ENCODE assay signal across 14 cellular contexts in the genomic region with DNA sequence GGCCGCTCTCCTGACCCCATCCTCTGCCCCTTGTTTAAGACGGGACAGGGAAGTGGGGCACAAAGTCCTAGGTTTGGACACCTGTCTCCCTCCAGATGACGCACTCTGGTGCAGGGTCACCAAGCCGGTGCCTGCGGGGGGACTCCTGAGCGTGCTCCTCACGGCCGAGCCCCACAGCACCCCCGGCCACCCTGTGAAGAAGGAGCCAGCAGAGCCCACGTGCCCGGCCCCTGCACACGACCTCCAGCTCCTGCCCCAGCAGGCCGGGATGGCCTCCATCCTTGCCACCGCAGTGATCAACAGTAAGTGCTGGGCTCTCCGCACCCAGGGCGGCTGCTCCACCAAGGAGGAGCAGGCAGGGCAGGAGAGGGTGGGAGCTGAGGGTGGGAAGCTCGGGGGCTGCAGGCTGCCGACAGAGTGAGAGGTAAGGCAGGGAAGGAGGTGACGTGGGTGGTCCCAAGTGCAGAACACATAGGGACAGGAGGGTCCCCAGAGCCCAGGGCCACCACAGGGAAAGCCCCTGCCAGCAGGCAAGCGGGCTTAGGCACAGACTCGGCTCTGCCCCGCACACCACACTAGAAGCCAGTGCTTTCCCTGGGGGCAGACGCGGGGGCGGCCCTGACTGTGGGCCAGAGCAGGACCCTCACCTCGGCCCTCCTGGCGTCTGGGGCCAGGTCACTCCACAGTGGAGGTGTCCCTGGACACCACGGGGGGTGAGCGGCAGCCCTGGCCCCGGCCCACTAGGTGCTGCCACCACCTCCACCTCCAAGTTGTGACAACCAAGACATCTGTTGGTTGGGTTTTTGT. TPM values are rescaled to one million over a fixed set of nuclear protein-coding genes. Genes with fewer than 3 reads are reported as not detected.
A peak's percentile ranks its signal among the peaks of the same experiment; 100 is the strongest.
DNase-seq lines count a peak whose midpoint lies in the region; FAIRE-seq and TF ChIP-seq lines count a peak whose summit lies in the region.
"Had no signal": no experiment of that assay in that cellular context is flagged by ENCODE, and none has a peak within 500 bp of the region (broad histone marks: within the 10 kb centered on the region; RNA-seq: fewer than 3 reads in every experiment).

No MANE protein-coding gene starts in this region.

- H3K4me2 ChIP-seq in mesenchymal stem cell (ENCODE audit: low read length, poor library complexity, severe bottlenecking) = no peak overlapping the region

- H3K4me3 Mint-ChIP-seq in activated CD4-positive, alpha-beta T cell treated with anti-CD3 and anti-CD28 coated beads, Interleukin-2, amount 10 ng/mL, durations not matched to agents 7 days and 5 days = no peak overlapping the region
- H3K4me3 Mint-ChIP-seq in type B pancreatic cell (no peak overlapping the region), endodermal cell (no peak overlapping the region)
- H3K4me3 Mint-ChIP-seq: CD14-positive monocyte had no signal

- H4K91ac ChIP-seq in mesenchymal stem cell (ENCODE audit: low read length) = no peak overlapping the region

- H3K4me1 ChIP-seq in SJSA1 (replicated peaks) (peaks cover 49% of the 10 kb centered on the region), mesenchymal stem cell (ENCODE audit: control insufficient read depth, insufficient read depth, low read depth, low read length) (peaks cover 19% of the 10 kb centered on the region), endodermal cell (ENCODE audit: control insufficient read depth, insufficient read depth, low read length) (peaks cover 18% of the 10 kb centered on the region)

- H3K4me1 Mint-ChIP-seq in activated CD4-positive, alpha-beta T cell treated with anti-CD3 and anti-CD28 coated beads, Interleukin-2, amount 10 ng/mL, durations not matched to agents 7 days and 5 days = peaks cover 3% of the 10 kb centered on the region
- peaks cover 13% of the 10 kb centered on the region for H3K4me1 Mint-ChIP-seq in type B pancreatic cell (ENCODE audit: unreplicated experiment)
- peaks cover 2% of the 10 kb centered on the region for H3K4me1 Mint-ChIP-seq in endodermal cell
- H3K4me1 Mint-ChIP-seq: CD14-positive monocyte had no signal

- no peak for FAIRE-seq in D721Med (lab: Jason Lieb, UNC)
- FAIRE-seq: HTR-8/SVneo, RCC 7860 had no signal

- H3K27me3 ChIP-seq in SJSA1 (replicated peaks) = no peaks in the 10 kb centered on the region
- peaks cover 0 to 16% of the 10 kb centered on the region in 2 experiments for H3K27me3 ChIP-seq in mesenchymal stem cell (ENCODE audit: control insufficient read depth in 1 of 2, insufficient read depth in 1 of 2, low read length in 2 of 2)
- no peaks in the 10 kb centered on the region for H3K27me3 ChIP-seq in endodermal cell (ENCODE audit: control insufficient read depth, insufficient read depth, low read length, poor library complexity, severe bottlenecking)

- H2BK120ac ChIP-seq in mesenchymal stem cell (ENCODE audit: low read depth, low read length) = no peak overlapping the region

- POLR2A ChIA-PET in activated CD4-positive, alpha-beta T cell treated with anti-CD3 and anti-CD28 coated beads, Interleukin-2, amount 10 ng/mL, durations not matched to agents 7 days and 5 days (lab: Charles Lee) = no interaction called here

- no peak overlapping the region for H2BK15ac ChIP-seq in mesenchymal stem cell (ENCODE audit: low read depth, poor library complexity, severe bottlenecking)

- H2AFZ ChIP-seq in mesenchymal stem cell (ENCODE audit: low read depth, low read length) = no peak overlapping the region

- H2BK12ac ChIP-seq in mesenchymal stem cell (ENCODE audit: low read length in 2 of 2) = no peak overlapping the region

- H3K14ac ChIP-seq in mesenchymal stem cell (ENCODE audit: low read length in 2 of 2) = no peak overlapping the region

- no peak for DNase-seq in activated CD4-positive, alpha-beta T cell treated with anti-CD3 and anti-CD28 coated beads, Interleukin-2, amount 10 ng/mL, durations not matched to agents 7 days and 5 days
- no peak for DNase-seq in activated CD4-positive, alpha-beta T cell treated with anti-CD3 and anti-CD28 coated beads, Interleukin-2, amount 50 U/mL, for 1 hour
- DNase-seq in SJSA1 (ENCODE audit: low read depth in 1 of 2, low spot score in 2 of 2) = no peak
- no peak for DNase-seq in mesenchymal stem cell
- no peak for DNase-seq in type B pancreatic cell (ENCODE audit: extremely low spot score, unreplicated experiment)
- DNase-seq in D721Med (ENCODE audit: insufficient read length, low spot score) = no peak
- DNase-seq in endodermal cell = no peak
- DNase-seq: DMS79, NCI-H2029, NCI-H345, NCI-H524 treated with DMSO at 0.1 percent for 48 hours had no signal

- H3K9me3 Mint-ChIP-seq in activated CD4-positive, alpha-beta T cell treated with anti-CD3 and anti-CD28 coated beads, Interleukin-2, amount 10 ng/mL, durations not matched to agents 7 days and 5 days = no peaks in the 10 kb centered on the region
- H3K9me3 Mint-ChIP-seq in type B pancreatic cell (no peaks in the 10 kb centered on the region), endodermal cell (no peaks in the 10 kb centered on the region)

- H3K36me3 ChIP-seq in SJSA1 (0 out of 2 replicates have a peak, but pooled peaks cover 3% of the 10 kb centered on the region), mesenchymal stem cell (ENCODE audit: control insufficient read depth in 1 of 2, insufficient read depth in 2 of 2, low read depth in 1 of 2, low read length in 2 of 2) (peaks cover 0 to 29% of the 10 kb centered on the region in 2 experiments), endodermal cell (ENCODE audit: control insufficient read depth, insufficient read depth, low read length) (peaks cover 7% of the 10 kb centered on the region)

- H3K23ac ChIP-seq in mesenchymal stem cell (ENCODE audit: low read length in 2 of 2) = no peak overlapping the region

- no peaks in the 10 kb centered on the region for H3K27me3 Mint-ChIP-seq in activated CD4-positive, alpha-beta T cell treated with anti-CD3 and anti-CD28 coated beads, Interleukin-2, amount 10 ng/mL, durations not matched to agents 7 days and 5 days
- H3K27me3 Mint-ChIP-seq in type B pancreatic cell (no peaks in the 10 kb centered on the region), endodermal cell (ENCODE audit: insufficient read depth) (no peaks in the 10 kb centered on the region)

- H3K9ac ChIP-seq in mesenchymal stem cell (ENCODE audit: low read length) (no peak overlapping the region), endodermal cell (ENCODE audit: extremely low read depth, low read length, poor library complexity, severe bottlenecking) (no peak overlapping the region)

- no peak for TF ChIP-seq CTCF in type B pancreatic cell (conservative IDR thresholded peaks at IDR 0.05)
- no peak for TF ChIP-seq CTCF in D721Med (IDR thresholded peaks at IDR 0.05; ENCODE audit: insufficient read depth, missing control alignments)
- TF ChIP-seq CTCF in endodermal cell (conservative IDR thresholded peaks at IDR 0.05) = no peak

- H3K27ac ChIP-seq in SJSA1 (peak overlapping the region; percentile 38), mesenchymal stem cell (ENCODE audit: low read length, poor library complexity, severe bottlenecking) (no peak overlapping the region), endodermal cell (ENCODE audit: low read depth, low read length) (no peak overlapping the region)

- H3K27ac Mint-ChIP-seq in activated CD4-positive, alpha-beta T cell treated with anti-CD3 and anti-CD28 coated beads, Interleukin-2, amount 10 ng/mL, durations not matched to agents 7 days and 5 days = peak overlapping the region; percentile 62
- H3K27ac Mint-ChIP-seq in type B pancreatic cell (peak overlapping the region; percentile 64), endodermal cell (no peak overlapping the region)
- H3K27ac Mint-ChIP-seq: CD14-positive monocyte had no signal

- H3K36me3 Mint-ChIP-seq in activated CD4-positive, alpha-beta T cell treated with anti-CD3 and anti-CD28 coated beads, Interleukin-2, amount 10 ng/mL, durations not matched to agents 7 days and 5 days (ENCODE audit: low read depth) = no peaks in the 10 kb centered on the region
- no peaks in the 10 kb centered on the region for H3K36me3 Mint-ChIP-seq in type B pancreatic cell
- peaks cover 14% of the 10 kb centered on the region for H3K36me3 Mint-ChIP-seq in endodermal cell (ENCODE audit: low read depth)
- H3K36me3 Mint-ChIP-seq: CD14-positive monocyte had no signal

- H3K4ac ChIP-seq in mesenchymal stem cell (ENCODE audit: low read depth in 1 of 2, low read length in 2 of 2) = no peak overlapping the region

- no peaks in the 10 kb centered on the region for H3K79me1 ChIP-seq in mesenchymal stem cell (replicated peaks; ENCODE audit: low read length, poor library complexity, severe bottlenecking)

- H2AK5ac ChIP-seq in mesenchymal stem cell (ENCODE audit: low read length, severe bottlenecking) = no peak overlapping the region

- H3K9me3 ChIP-seq in SJSA1 (replicated peaks) = no peaks in the 10 kb centered on the region
- no peaks in the 10 kb centered on the region for H3K9me3 ChIP-seq in mesenchymal stem cell (ENCODE audit: control insufficient read depth, low read length)
- no peaks in the 10 kb centered on the region for H3K9me3 ChIP-seq in endodermal cell (ENCODE audit: control insufficient read depth, low read length)

- peak overlapping the region; percentile 22 for H4K8ac ChIP-seq in mesenchymal stem cell (ENCODE audit: low read length)

- H2BK5ac ChIP-seq in mesenchymal stem cell (ENCODE audit: low read depth, low read length, poor library complexity, severe bottlenecking) = no peak overlapping the region

- CTCF ChIA-PET in activated CD4-positive, alpha-beta T cell treated with anti-CD3 and anti-CD28 coated beads, Interleukin-2, amount 10 ng/mL, durations not matched to agents 7 days and 5 days (lab: Charles Lee) = no interaction called here

- H3K4me3 ChIP-seq in SJSA1 (no peak overlapping the region), mesenchymal stem cell (ENCODE audit: insufficient read depth in 1 of 2, low read depth in 1 of 2, low read length in 2 of 2) (no peak overlapping the region), endodermal cell (ENCODE audit: low read length) (no peak overlapping the region)

- 83% methylated on average over 30 of the region's 30 CpGs for WGBS in mesenchymal stem cell
- WGBS in endodermal cell (ENCODE audit: insufficient coverage in 1 of 2, insufficient read length in 1 of 2), 2 experiments = 84 to 98% methylated on average over 9 to 30 of the region's 30 CpGs

- no peak overlapping the region for H3K18ac ChIP-seq in mesenchymal stem cell (ENCODE audit: low read depth in 1 of 2, low read length in 2 of 2)

RNA-seq across cellular contexts. Expression of gene ZC3H18, which starts 42.1 kb away (rescaled TPM):
- 10 to 100 TPM; 77.1 to 87.0 TPM for total RNA-seq in activated CD4-positive, alpha-beta T cell treated with anti-CD3 and anti-CD28 coated beads, Interleukin-2, amount 10 ng/mL, durations not matched to agents 7 days and 5 days
- total RNA-seq in SJSA1 (2014; rRNA removed; shearing (Covaris generic)) = 14.6 and 18.2 TPM in 2 replicates
- 20.8 TPM for polyA plus RNA-seq in mesenchymal stem cell (2013, experiment 1 of 2)
- polyA plus RNA-seq in mesenchymal stem cell (2013, experiment 2 of 2) = 19.8 TPM
- total RNA-seq in type B pancreatic cell (ENCODE audit: low replicate concordance) = 56.5 and 70.2 TPM in 2 replicates
- total RNA-seq in endodermal cell = 10 to 100 TPM; 75.4 to 76.6 TPM
- 68.2 TPM for polyA plus RNA-seq in endodermal cell (2013, experiment 1 of 2)
- polyA plus RNA-seq in endodermal cell (2013, experiment 2 of 2) = 57.8 TPM
